Comparison of ENCODE assay signal across 1 cellular context in the genomic region with DNA sequence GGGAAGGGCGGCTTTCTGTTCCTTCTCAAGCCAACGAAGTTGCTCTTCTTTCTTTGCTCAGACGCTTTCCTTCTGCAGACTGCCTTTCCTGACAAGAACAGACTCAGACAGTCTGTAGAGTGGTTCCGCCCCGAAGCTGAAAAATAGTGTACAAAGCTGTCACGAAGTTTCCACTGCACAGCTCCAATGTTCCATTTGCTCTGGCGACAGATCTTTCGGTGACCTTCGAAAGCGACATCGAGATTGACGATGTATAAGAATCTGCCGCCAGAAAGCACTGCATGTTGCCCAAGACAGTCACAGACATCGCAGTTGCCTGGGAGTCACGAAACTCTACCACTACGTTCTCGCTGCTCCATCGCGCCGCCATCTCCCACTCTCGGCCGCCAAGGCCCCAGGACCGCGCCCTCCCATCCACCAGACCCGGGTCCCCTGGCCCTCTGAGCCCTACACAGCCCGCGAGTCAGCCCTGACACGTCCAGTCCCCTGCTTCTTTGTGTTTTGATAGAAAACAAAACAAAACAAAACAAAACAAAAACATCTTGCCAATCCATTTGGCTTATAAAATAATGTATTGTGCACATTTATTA.
TF ChIP-seq lines count a peak whose summit lies in the region.

No MANE protein-coding gene starts in this region.

TF ChIP-seq in GM23338, 12 proteins besides CTCF, POLR2A, EP300 and RAD21 (continued from another document):
- TF ChIP-seq, protein P1, sequence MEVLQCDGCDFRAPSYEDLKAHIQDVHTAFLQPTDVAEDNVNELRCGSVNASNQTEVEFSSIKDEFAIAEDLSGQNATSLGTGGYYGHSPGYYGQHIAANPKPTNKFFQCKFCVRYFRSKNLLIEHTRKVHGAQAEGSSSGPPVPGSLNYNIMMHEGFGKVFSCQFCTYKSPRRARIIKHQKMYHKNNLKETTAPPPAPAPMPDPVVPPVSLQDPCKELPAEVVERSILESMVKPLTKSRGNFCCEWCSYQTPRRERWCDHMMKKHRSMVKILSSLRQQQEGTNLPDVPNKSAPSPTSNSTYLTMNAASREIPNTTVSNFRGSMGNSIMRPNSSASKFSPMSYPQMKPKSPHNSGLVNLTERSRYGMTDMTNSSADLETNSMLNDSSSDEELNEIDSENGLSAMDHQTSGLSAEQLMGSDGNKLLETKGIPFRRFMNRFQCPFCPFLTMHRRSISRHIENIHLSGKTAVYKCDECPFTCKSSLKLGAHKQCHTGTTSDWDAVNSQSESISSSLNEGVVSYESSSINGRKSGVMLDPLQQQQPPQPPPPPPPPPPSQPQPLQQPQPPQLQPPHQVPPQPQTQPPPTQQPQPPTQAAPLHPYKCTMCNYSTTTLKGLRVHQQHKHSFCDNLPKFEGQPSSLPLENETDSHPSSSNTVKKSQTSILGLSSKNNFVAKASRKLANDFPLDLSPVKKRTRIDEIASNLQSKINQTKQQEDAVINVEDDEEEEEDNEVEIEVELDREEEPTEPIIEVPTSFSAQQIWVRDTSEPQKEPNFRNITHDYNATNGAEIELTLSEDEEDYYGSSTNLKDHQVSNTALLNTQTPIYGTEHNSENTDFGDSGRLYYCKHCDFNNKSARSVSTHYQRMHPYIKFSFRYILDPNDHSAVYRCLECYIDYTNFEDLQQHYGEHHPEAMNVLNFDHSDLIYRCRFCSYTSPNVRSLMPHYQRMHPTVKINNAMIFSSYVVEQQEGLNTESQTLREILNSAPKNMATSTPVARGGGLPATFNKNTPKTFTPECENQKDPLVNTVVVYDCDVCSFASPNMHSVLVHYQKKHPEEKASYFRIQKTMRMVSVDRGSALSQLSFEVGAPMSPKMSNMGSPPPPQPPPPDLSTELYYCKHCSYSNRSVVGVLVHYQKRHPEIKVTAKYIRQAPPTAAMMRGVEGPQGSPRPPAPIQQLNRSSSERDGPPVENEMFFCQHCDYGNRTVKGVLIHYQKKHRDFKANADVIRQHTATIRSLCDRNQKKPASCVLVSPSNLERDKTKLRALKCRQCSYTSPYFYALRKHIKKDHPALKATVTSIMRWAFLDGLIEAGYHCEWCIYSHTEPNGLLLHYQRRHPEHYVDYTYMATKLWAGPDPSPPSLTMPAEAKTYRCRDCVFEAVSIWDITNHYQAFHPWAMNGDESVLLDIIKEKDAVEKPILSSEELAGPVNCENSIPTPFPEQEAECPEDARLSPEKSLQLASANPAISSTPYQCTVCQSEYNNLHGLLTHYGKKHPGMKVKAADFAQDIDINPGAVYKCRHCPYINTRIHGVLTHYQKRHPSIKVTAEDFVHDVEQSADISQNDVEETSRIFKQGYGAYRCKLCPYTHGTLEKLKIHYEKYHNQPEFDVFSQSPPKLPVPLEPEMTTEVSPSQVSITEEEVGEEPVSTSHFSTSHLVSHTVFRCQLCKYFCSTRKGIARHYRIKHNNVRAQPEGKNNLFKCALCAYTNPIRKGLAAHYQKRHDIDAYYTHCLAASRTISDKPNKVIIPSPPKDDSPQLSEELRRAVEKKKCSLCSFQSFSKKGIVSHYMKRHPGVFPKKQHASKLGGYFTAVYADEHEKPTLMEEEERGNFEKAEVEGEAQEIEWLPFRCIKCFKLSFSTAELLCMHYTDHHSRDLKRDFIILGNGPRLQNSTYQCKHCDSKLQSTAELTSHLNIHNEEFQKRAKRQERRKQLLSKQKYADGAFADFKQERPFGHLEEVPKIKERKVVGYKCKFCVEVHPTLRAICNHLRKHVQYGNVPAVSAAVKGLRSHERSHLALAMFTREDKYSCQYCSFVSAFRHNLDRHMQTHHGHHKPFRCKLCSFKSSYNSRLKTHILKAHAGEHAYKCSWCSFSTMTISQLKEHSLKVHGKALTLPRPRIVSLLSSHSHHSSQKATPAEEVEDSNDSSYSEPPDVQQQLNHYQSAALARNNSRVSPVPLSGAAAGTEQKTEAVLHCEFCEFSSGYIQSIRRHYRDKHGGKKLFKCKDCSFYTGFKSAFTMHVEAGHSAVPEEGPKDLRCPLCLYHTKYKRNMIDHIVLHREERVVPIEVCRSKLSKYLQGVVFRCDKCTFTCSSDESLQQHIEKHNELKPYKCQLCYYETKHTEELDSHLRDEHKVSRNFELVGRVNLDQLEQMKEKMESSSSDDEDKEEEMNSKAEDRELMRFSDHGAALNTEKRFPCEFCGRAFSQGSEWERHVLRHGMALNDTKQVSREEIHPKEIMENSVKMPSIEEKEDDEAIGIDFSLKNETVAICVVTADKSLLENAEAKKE (CRISPR knock-in tag; IDR thresholded peaks at IDR 0.05), result no peak
- TF ChIP-seq, protein P2, sequence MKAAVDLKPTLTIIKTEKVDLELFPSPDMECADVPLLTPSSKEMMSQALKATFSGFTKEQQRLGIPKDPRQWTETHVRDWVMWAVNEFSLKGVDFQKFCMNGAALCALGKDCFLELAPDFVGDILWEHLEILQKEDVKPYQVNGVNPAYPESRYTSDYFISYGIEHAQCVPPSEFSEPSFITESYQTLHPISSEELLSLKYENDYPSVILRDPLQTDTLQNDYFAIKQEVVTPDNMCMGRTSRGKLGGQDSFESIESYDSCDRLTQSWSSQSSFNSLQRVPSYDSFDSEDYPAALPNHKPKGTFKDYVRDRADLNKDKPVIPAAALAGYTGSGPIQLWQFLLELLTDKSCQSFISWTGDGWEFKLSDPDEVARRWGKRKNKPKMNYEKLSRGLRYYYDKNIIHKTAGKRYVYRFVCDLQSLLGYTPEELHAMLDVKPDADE (IDR thresholded peaks at IDR 0.05), result no peak
- TF ChIP-seq JUNB (IDR thresholded peaks at IDR 0.05; ENCODE audit: unreplicated experiment), result no peak
- TF ChIP-seq ZNF114 (CRISPR knock-in tag; IDR thresholded peaks at IDR 0.05), result no peak
- TF ChIP-seq CREB1 (CRISPR knock-in tag; IDR thresholded peaks at IDR 0.05; ENCODE audit: low read depth), result no peak
- no peak for TF ChIP-seq EZH2phosphoT487 (IDR thresholded peaks at IDR 0.05; ENCODE audit: unreplicated experiment)
- TF ChIP-seq, protein P3, sequence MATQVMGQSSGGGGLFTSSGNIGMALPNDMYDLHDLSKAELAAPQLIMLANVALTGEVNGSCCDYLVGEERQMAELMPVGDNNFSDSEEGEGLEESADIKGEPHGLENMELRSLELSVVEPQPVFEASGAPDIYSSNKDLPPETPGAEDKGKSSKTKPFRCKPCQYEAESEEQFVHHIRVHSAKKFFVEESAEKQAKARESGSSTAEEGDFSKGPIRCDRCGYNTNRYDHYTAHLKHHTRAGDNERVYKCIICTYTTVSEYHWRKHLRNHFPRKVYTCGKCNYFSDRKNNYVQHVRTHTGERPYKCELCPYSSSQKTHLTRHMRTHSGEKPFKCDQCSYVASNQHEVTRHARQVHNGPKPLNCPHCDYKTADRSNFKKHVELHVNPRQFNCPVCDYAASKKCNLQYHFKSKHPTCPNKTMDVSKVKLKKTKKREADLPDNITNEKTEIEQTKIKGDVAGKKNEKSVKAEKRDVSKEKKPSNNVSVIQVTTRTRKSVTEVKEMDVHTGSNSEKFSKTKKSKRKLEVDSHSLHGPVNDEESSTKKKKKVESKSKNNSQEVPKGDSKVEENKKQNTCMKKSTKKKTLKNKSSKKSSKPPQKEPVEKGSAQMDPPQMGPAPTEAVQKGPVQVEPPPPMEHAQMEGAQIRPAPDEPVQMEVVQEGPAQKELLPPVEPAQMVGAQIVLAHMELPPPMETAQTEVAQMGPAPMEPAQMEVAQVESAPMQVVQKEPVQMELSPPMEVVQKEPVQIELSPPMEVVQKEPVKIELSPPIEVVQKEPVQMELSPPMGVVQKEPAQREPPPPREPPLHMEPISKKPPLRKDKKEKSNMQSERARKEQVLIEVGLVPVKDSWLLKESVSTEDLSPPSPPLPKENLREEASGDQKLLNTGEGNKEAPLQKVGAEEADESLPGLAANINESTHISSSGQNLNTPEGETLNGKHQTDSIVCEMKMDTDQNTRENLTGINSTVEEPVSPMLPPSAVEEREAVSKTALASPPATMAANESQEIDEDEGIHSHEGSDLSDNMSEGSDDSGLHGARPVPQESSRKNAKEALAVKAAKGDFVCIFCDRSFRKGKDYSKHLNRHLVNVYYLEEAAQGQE (IDR thresholded peaks at IDR 0.05; ENCODE audit: unreplicated experiment), result no peak
- no peak for TF ChIP-seq NANOG (IDR thresholded peaks at IDR 0.05; ENCODE audit: borderline replicate concordance)
- no peak for TF ChIP-seq ZNF331 (CRISPR knock-in tag; IDR thresholded peaks at IDR 0.05; ENCODE audit: low read depth)
